1 cellular context compared by ENCODE assay signal in the genomic region with DNA sequence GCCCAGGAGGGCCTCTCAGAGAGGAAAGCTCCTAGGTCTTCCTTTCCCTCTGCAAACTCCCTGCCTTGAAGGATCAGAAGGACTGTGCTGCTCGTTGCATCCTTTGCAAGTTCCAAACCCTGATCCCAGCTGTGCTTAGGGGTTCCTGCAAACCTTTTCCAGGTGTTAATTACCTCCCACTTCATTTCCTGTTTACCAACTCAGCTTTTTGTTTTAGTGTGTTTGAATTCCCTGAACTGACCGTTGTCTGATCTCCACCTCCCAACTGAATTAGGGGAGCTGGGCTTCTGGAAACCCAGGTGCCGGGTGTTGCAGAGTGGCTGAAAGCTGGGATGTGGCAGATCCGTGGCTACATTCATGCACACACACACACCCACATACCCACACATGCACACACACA.
TF ChIP-seq lines count a peak whose summit lies in the region.

No MANE protein-coding gene starts in this region.

TF ChIP-seq in GM23338, 12 proteins besides CTCF, POLR2A, EP300 and RAD21 (continued from another document):
- no peak for TF ChIP-seq ZNF462 (CRISPR knock-in tag; IDR thresholded peaks at IDR 0.05)
TF ChIP-seq in GM23338: peak in this region for 1.
